8 cellular contexts compared by ENCODE assay signal in genomic region chr6:130282234-130282995, GRCh38. TPM values are rescaled to one million over a fixed set of nuclear protein-coding genes. Genes with fewer than 3 reads are reported as not detected.
DNase-seq lines count a peak whose midpoint lies in the region; ATAC-seq, FAIRE-seq and TF ChIP-seq lines count a peak whose summit lies in the region.

No MANE protein-coding gene starts in this region.

- no peak overlapping the region for H3K4me3 ChIP-seq in GM12878
- no peak overlapping the region for H3K4me3 ChIP-seq in retinal pigment epithelial cell (ENCODE audit: low read length)
- no peak overlapping the region for H3K4me3 ChIP-seq in left ventricle myocardium inferior

- no peak for TF ChIP-seq POLR2A in GM12878 (IDR thresholded peaks at IDR 0.05; ENCODE audit: low read depth, low read length)

- BruUV-seq in GM12878 (replicated peaks; lab: Mats Ljungman, UMichigan), result no TSS peak

- in situ Hi-C loops in GM12878 (cut with MboI), result no loop called here

- TF ChIP-seq CTCF in GM12878 (IDR thresholded peaks at IDR 0.05 in 2 of 3, conservative IDR thresholded peaks at IDR 0.05 in 1 of 3; ENCODE audit: control insufficient read depth in 2 of 3, extremely low read depth in 1 of 3, insufficient read depth in 1 of 3, low read depth in 3 of 3, low read length in 3 of 3) (peak; percentile 43 to 59 (median 51); a peak in 5 of 6 replicates), retinal pigment epithelial cell (conservative IDR thresholded peaks at IDR 0.05; ENCODE audit: low read depth, low read length) (peak; percentile 81), left ventricle myocardium inferior (IDR thresholded peaks at IDR 0.05; ENCODE audit: borderline replicate concordance) (no peak)

- peaks cover 1% of the 10 kb centered on the region; the same call in 1 of the 3 replicates for H3K9me3 ChIP-seq in GM12878 (replicated peaks; ENCODE audit: control insufficient read depth, insufficient read depth, low read length)
- peaks cover 7% of the 10 kb centered on the region for H3K9me3 ChIP-seq in left ventricle myocardium inferior (replicated peaks)

- DNase-seq in AG20443 (ENCODE audit: low spot score), result peak; percentile 41
- DNase-seq in HT-29 (ENCODE audit: low spot score), result peak; percentile 27
- DNase-seq in GM12878 (ENCODE audit: low read depth, low spot score), result no peak
- peak; percentile 14 for DNase-seq in retinal pigment epithelial cell (ENCODE audit: low read depth)
- no peak for DNase-seq in epidermal melanocyte (ENCODE audit: insufficient read length, low spot score)
- DNase-seq in left ventricle myocardium inferior, result no peak

- ATAC-seq in GM19324 (IDR thresholded peaks at IDR 0.05; ENCODE audit: low FRiP score, unreplicated experiment), result peak; percentile 82
- ATAC-seq in GM12878, result peak; percentile 96
- ATAC-seq in GM21360 (IDR thresholded peaks at IDR 0.05; ENCODE audit: unreplicated experiment), result no peak

- no peak for TF ChIP-seq EP300 in GM12878 (IDR thresholded peaks at IDR 0.05; ENCODE audit: borderline replicate concordance in 1 of 2, control insufficient read depth in 1 of 2, low read depth in 2 of 2, low read length in 2 of 2)

- CTCF ChIA-PET in GM12878 (lab: Yijun Ruan, JAX), result interaction anchor here (0.6 to 3.6 kb wide), 25 partner anchors 10 to 560 kb away, joined by 3 to 26 read pairs (median 3); partner anchors contain the start of gene SAMD3

- FAIRE-seq in GM12878 (lab: Jason Lieb, UNC), result no peak

- intact Hi-C loops in GM12878 (cut with micrococcal nuclease; ENCODE audit: unreplicated experiment) (loop anchor here (1.0 to 5.0 kb wide), 3 partner anchors 44 to 240 kb away; no protein-coding TSS in a partner anchor), left ventricle myocardium inferior (cut with micrococcal nuclease) (no loop called here)

- POLR2A ChIA-PET in GM12878 (lab: Charles Lee), result no interaction called here

- H3K36me3 ChIP-seq in GM12878 (ENCODE audit: control insufficient read depth in 2 of 2, insufficient read depth in 2 of 2, low read length in 1 of 2), result no peaks in the 10 kb centered on the region
- H3K36me3 ChIP-seq in left ventricle myocardium inferior, result no peaks in the 10 kb centered on the region

- H3K9ac ChIP-seq in GM12878 (ENCODE audit: control insufficient read depth, insufficient read depth, low read length), result no peak overlapping the region

- H3K4me2 ChIP-seq in GM12878 (ENCODE audit: control insufficient read depth, insufficient read depth), result no peak overlapping the region

- SMC1A ChIA-PET in GM12878 (lab: Charles Lee; ENCODE audit: uncharacterized antibody, unreplicated experiment), result interaction anchor here (0.7 to 2.9 kb wide), 17 partner anchors 9 to 472 kb away, joined by 3 to 15 read pairs (median 4); partner anchors contain the start of gene SAMD3

- H2AFZ ChIP-seq in GM12878 (ENCODE audit: control insufficient read depth, low read depth, low read length), result no peak overlapping the region

- H3K27ac ChIP-seq in GM12878 (ENCODE audit: control insufficient read depth, insufficient read depth), result no peak overlapping the region
- no peak overlapping the region for H3K27ac ChIP-seq in left ventricle myocardium inferior (replicated peaks)

- H3K79me2 ChIP-seq in GM12878 (ENCODE audit: control insufficient read depth, insufficient read depth, low read length), result no peaks in the 10 kb centered on the region

- no peaks in the 10 kb centered on the region for H4K20me1 ChIP-seq in GM12878 (ENCODE audit: control insufficient read depth, insufficient read depth)

- WGBS in GM12878 (ENCODE audit: insufficient coverage, insufficient replicate concordance, low lambda C conversion rate, missing lambda C conversion rate), result 22% methylated on average over 2 of the region's 2 CpGs

- peak; percentile 67 for TF ChIP-seq RAD21 in GM12878 (IDR thresholded peaks at IDR 0.05; ENCODE audit: insufficient read depth, low read depth, low read length)

- H3K4me1 ChIP-seq in GM12878 (ENCODE audit: control insufficient read depth, insufficient read depth, low read length), result no peaks in the 10 kb centered on the region
- no peaks in the 10 kb centered on the region for H3K4me1 ChIP-seq in left ventricle myocardium inferior

- RAD21 ChIA-PET in GM12878 (lab: Charles Lee; ENCODE audit: unreplicated experiment), result interaction anchor here (0.6 to 1.6 kb wide), 12 partner anchors 10 to 246 kb away, joined by 3 to 8 read pairs (median 4); partner anchors contain the start of gene SAMD3

- H3K27me3 ChIP-seq in GM12878 (replicated peaks in 1 of 2; ENCODE audit: control insufficient read depth in 2 of 2, insufficient read depth in 2 of 2, low read length in 1 of 2) (no peaks in the 10 kb centered on the region), left ventricle myocardium inferior (ENCODE audit: low read depth) (no peaks in the 10 kb centered on the region)

TF ChIP-seq in GM12878, 131 proteins besides CTCF, POLR2A, EP300 and RAD21:
- TF ChIP-seq SMC3 (IDR thresholded peaks at IDR 0.05; ENCODE audit: borderline replicate concordance, low read length) (peak; percentile 70; the same call in 1 of the 2 replicates), ZBTB33 (IDR thresholded peaks at IDR 0.05) (no peak), CBX5 (IDR thresholded peaks at IDR 0.05; ENCODE audit: low read depth) (peak; percentile 31; the same call in 1 of the 2 replicates)

RNA-seq across cellular contexts. Expression of gene SAMD3, which starts 59.7 kb away (rescaled TPM):
- not detected in 2 replicates for total RNA-seq in HT-29 (2014; rRNA removed; shearing (Covaris generic))
- 4.7 and 6.5 TPM in 2 replicates for total RNA-seq in GM12878 (2013; cell fraction: nucleolus; rRNA removed)
- total RNA-seq in GM12878 (2014; rRNA removed) (0.33 and 0.40 TPM in 2 replicates), GM12878 (2014; rRNA removed; fragmentation: Illumina TruSeq; extraction: Trizol) (0.14 and 0.31 TPM in 2 replicates), GM12878 (2021) (0.43 and 0.44 TPM in 2 replicates), left ventricle myocardium inferior (not detected)
- polyA plus RNA-seq in GM12878 (2011; ENCODE audit: low read depth), result not detected
- polyA plus RNA-seq in GM12878 (2011; rRNA removed) (2.3 and 3.0 TPM in 2 replicates), GM12878 (2014; fragmentation: Illumina TruSeq; extraction: Trizol) (0.46 and 0.82 TPM in 2 replicates), GM12878 (2014; fragmentation: Nextera tagmentation; extraction: Ambion mirVana) (under 1 TPM; 0.16 to 0.39 TPM), GM12878 (2014; rRNA removed) (0.04 and 0.27 TPM in 2 replicates), GM12878 (2016; fragmentation: Nextera tagmentation; extraction: Ambion mirVana) (not detected)
- 2.3 and 3.5 TPM in 2 replicates for polyA plus RNA-seq in GM12878 (2011; cell fraction: cytosol; rRNA removed)
- polyA plus RNA-seq in GM12878 (2011; cell fraction: nucleus; rRNA removed), result 2.8 and 5.0 TPM in 2 replicates
- polyA plus RNA-seq in GM12878 (2012), result 0.11 TPM in 1 of 2 replicates, not detected in the other
- polyA minus RNA-seq in GM12878 (2011; rRNA and poly(A)+ RNA removed), result 1.7 and 3.6 TPM in 2 replicates
- polyA minus RNA-seq in GM12878 (2011; cell fraction: cytosol; rRNA and poly(A)+ RNA removed), result not detected in 2 replicates
- 0.85 and 1.1 TPM in 2 replicates for polyA minus RNA-seq in GM12878 (2011; cell fraction: nucleus; rRNA and poly(A)+ RNA removed)

Comparison
In these comparisons a context has a peak if more than half of its experiments do, and no peak if none do; other contexts are left out.
1. DNase-seq: peak in AG20443 (single experiment), HT-29 (single experiment) and retinal pigment epithelial cell (single experiment); none in GM12878 (single experiment), epidermal melanocyte (single experiment) and left ventricle myocardium inferior (single experiment).